In genomic region chr2:33001823-33002222, GRCh38 we compare ENCODE assay signal across 23 cellular contexts. TPM values are rescaled to one million over a fixed set of nuclear protein-coding genes. Genes with fewer than 3 reads are reported as not detected.
"Had no signal": no experiment of that assay in that cellular context is flagged by ENCODE, and none has a peak within 500 bp of the region (broad histone marks: within the 10 kb centered on the region; RNA-seq: fewer than 3 reads in every experiment).

No MANE protein-coding gene starts in this region.

- H3K4me3 ChIP-seq: coronary artery, dorsolateral prefrontal cortex, esophagus muscularis mucosa, gastroesophageal sphincter, heart left ventricle, hepatocyte, left ventricle myocardium inferior, lower lobe of right lung, mucosa of descending colon had no signal

- H3K27me3 ChIP-seq: dorsolateral prefrontal cortex, esophagus muscularis mucosa, foreskin keratinocyte, gastroesophageal sphincter, heart left ventricle, hepatocyte had no signal

- DNase-seq: dermis blood vessel endothelial cell; dorsolateral prefrontal cortex; effector CD4-positive, alpha-beta T cell; effector memory CD4-positive, alpha-beta T cell; foreskin keratinocyte; heart left ventricle; hypothalamus; immature natural killer cell; islet precursor cell; kidney; kidney glomerular epithelial cell; left cardiac atrium; left ventricle myocardium inferior; lower lobe of right lung; mesenchymal stem cell; mucosa of descending colon; naive B cell; naive thymus-derived CD8-positive, alpha-beta T cell had no signal

- H3K36me3 ChIP-seq: esophagus muscularis mucosa, gastroesophageal sphincter, heart left ventricle, left ventricle myocardium inferior, lower lobe of right lung had no signal

- H2AFZ ChIP-seq: hepatocyte had no signal

- H3K9me3 Mint-ChIP-seq: immature natural killer cell; mesothelial cell of epicardium; naive thymus-derived CD8-positive, alpha-beta T cell had no signal

- H3K36me3 Mint-ChIP-seq: immature natural killer cell; mesothelial cell of epicardium; naive B cell; naive thymus-derived CD8-positive, alpha-beta T cell had no signal

- H3K4me2 ChIP-seq: hepatocyte had no signal

- H3K27ac ChIP-seq: coronary artery, dorsolateral prefrontal cortex, esophagus muscularis mucosa, foreskin keratinocyte, gastroesophageal sphincter, heart left ventricle, hepatocyte, left ventricle myocardium inferior, lower lobe of right lung had no signal

- H3K4me3 Mint-ChIP-seq: immature natural killer cell; mesothelial cell of epicardium; naive B cell; naive thymus-derived CD8-positive, alpha-beta T cell had no signal

- ATAC-seq: foreskin keratinocyte; gastroesophageal sphincter; heart left ventricle; lower lobe of right lung; mucosa of descending colon; naive thymus-derived CD8-positive, alpha-beta T cell had no signal

- H3K4me1 Mint-ChIP-seq: naive B cell; naive thymus-derived CD8-positive, alpha-beta T cell had no signal

- H3K4me1 ChIP-seq: foreskin keratinocyte, gastroesophageal sphincter, lower lobe of right lung had no signal

- H3K27me3 Mint-ChIP-seq: naive B cell; naive thymus-derived CD8-positive, alpha-beta T cell had no signal

- H3K9me3 ChIP-seq: esophagus muscularis mucosa, gastroesophageal sphincter, heart left ventricle, left ventricle myocardium inferior, lower lobe of right lung, mucosa of descending colon had no signal

- H3K27ac Mint-ChIP-seq: immature natural killer cell; naive B cell; naive thymus-derived CD8-positive, alpha-beta T cell had no signal

RNA-seq across cellular contexts. Expression of gene LTBP1, which starts 55.1 kb away (rescaled TPM):
- total RNA-seq: naive thymus-derived CD8-positive, alpha-beta T cell had no signal
